In the genomic region with DNA sequence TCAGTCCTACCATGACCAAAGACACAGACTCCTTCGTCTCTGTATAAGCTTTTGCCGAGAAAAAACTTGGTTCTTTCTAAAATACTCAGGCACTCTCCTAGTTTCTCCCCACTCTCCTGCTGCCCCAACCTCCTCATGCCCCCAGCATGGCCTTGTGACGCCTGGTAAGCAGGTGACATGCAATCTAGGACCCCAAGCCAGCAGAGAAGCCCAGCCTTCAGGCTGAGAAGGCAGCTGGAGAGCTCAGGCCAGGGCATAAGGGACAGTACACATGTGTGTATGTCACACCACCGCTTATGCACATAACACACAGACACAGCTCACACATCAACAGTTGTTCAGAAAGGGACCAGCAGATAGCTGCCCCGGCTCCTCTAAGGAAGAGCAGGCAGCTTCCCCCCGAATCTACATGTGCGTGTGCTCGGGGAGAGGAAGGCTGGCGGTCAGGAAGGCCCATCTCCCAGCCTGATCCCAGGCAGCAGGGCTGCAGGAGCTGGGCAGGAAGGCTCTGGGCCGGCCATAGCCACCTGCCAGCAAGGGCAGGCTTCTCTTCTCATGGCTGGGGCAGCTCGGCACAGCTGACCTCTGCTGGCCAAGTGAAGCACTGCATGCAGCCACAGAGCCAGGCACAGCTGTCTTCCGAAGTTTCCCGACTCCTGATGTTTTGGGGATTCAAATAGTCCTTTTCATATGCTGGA, we compare ENCODE assay signal across 8 cellular contexts. TPM values are rescaled to one million over a fixed set of nuclear protein-coding genes. Genes with fewer than 3 reads are reported as not detected.
DNase-seq lines count a peak whose midpoint lies in the region; ATAC-seq and TF ChIP-seq lines count a peak whose summit lies in the region.

No MANE protein-coding gene starts in this region.

- H2BK5ac ChIP-seq in trophoblast cell (ENCODE audit: low read depth, low read length, poor library complexity), result no peak overlapping the region

- no peaks in the 10 kb centered on the region for H3K79me1 ChIP-seq in trophoblast cell (ENCODE audit: low read length)

- H3K23ac ChIP-seq in trophoblast cell (ENCODE audit: low read length), result no peak overlapping the region

- H4K8ac ChIP-seq in trophoblast cell (ENCODE audit: low read depth, low read length), result no peak overlapping the region

- peak; percentile 87 for ATAC-seq in GM18909 (IDR thresholded peaks at IDR 0.05; ENCODE audit: poor library complexity, unreplicated experiment)
- ATAC-seq in SK-N-SH treated with all-trans-retinoic acid at 6 μM for 48 hours, result peak; percentile 83

- no peak overlapping the region for H4K12ac ChIP-seq in trophoblast cell (ENCODE audit: low read depth, low read length)

- H2BK120ac ChIP-seq in trophoblast cell (ENCODE audit: insufficient read depth, low read length, poor library complexity), result no peak overlapping the region

- no peak overlapping the region for H2AFZ ChIP-seq in trophoblast cell (ENCODE audit: insufficient read depth, low read length, poor library complexity)

- peaks cover 62 to 66% of the 10 kb centered on the region in 2 experiments for H3K36me3 ChIP-seq in trophoblast cell (ENCODE audit: control insufficient read depth in 1 of 2, insufficient read depth in 2 of 2, low read length in 2 of 2)

- H3K36me3 Mint-ChIP-seq in activated naive CD4-positive, alpha-beta T cell treated with anti-CD3 and anti-CD28 coated beads, Interleukin-2, amount 50 U/mL, for 24 hours, result peaks cover 11% of the 10 kb centered on the region
- H3K36me3 Mint-ChIP-seq in glutamatergic neuron (ENCODE audit: unreplicated experiment), result peaks cover 8% of the 10 kb centered on the region

- no peak overlapping the region for H3K4ac ChIP-seq in trophoblast cell (ENCODE audit: low read depth, low read length)

- H3K27ac ChIP-seq in trophoblast cell (ENCODE audit: low read depth, low read length), result no peak overlapping the region

- H3K4me1 ChIP-seq in trophoblast cell (ENCODE audit: control insufficient read depth in 1 of 2, insufficient read depth in 2 of 2, low read length in 2 of 2), result no peaks in the 10 kb centered on the region

- no peak overlapping the region for H2BK12ac ChIP-seq in trophoblast cell (ENCODE audit: low read length)

- TF ChIP-seq RAD21 in Ishikawa (IDR thresholded peaks at IDR 0.05; ENCODE audit: low read depth), result peak; percentile 58

- no peak overlapping the region for H2AK5ac ChIP-seq in trophoblast cell (ENCODE audit: low read length)

- no peaks in the 10 kb centered on the region for H3K9me3 ChIP-seq in trophoblast cell (ENCODE audit: insufficient read depth, low read depth, low read length)

- H3K27me3 ChIP-seq in trophoblast cell (ENCODE audit: insufficient read depth, low read length), result no peaks in the 10 kb centered on the region

- H3K27me3 Mint-ChIP-seq in activated naive CD4-positive, alpha-beta T cell treated with anti-CD3 and anti-CD28 coated beads, Interleukin-2, amount 50 U/mL, for 24 hours, result no peaks in the 10 kb centered on the region
- H3K27me3 Mint-ChIP-seq in glutamatergic neuron (ENCODE audit: unreplicated experiment), result peaks cover 2% of the 10 kb centered on the region

- TF ChIP-seq EP300 in Ishikawa (IDR thresholded peaks at IDR 0.05; ENCODE audit: borderline replicate concordance), result no peak

- TF ChIP-seq CTCF in glutamatergic neuron (IDR thresholded peaks at IDR 0.05; ENCODE audit: partially characterized antibody, unreplicated experiment), result peak; percentile 99

- H3K27ac Mint-ChIP-seq in activated naive CD4-positive, alpha-beta T cell treated with anti-CD3 and anti-CD28 coated beads, Interleukin-2, amount 50 U/mL, for 24 hours, result peak overlapping the region; percentile 30
- H3K27ac Mint-ChIP-seq in glutamatergic neuron (ENCODE audit: unreplicated experiment), result peak overlapping the region; percentile 90

- WGBS in trophoblast cell (ENCODE audit: extremely low coverage, insufficient coverage, insufficient read length), result no CpG with 5 or more reads among the region's 13 CpGs

- no peaks in the 10 kb centered on the region for H3K9me3 Mint-ChIP-seq in activated naive CD4-positive, alpha-beta T cell treated with anti-CD3 and anti-CD28 coated beads, Interleukin-2, amount 50 U/mL, for 24 hours
- H3K9me3 Mint-ChIP-seq in glutamatergic neuron (ENCODE audit: unreplicated experiment), result peaks cover 2% of the 10 kb centered on the region

- DNase-seq in AG20443 (ENCODE audit: low spot score), result peak; percentile 86
- peak; percentile 85 for DNase-seq in glutamatergic neuron
- peak; percentile 64 to 81 for DNase-seq in trophoblast cell
- DNase-seq in mesenteric fat pad (ENCODE audit: low spot score), result no peak

- H3K4me3 Mint-ChIP-seq in activated naive CD4-positive, alpha-beta T cell treated with anti-CD3 and anti-CD28 coated beads, Interleukin-2, amount 50 U/mL, for 24 hours, result no peak overlapping the region
- no peak overlapping the region for H3K4me3 Mint-ChIP-seq in glutamatergic neuron (ENCODE audit: unreplicated experiment)

- no peak overlapping the region for H3K14ac ChIP-seq in trophoblast cell (ENCODE audit: low read length)

- no peak overlapping the region for H3K18ac ChIP-seq in trophoblast cell (ENCODE audit: low read length)

- H3K79me2 ChIP-seq in trophoblast cell (ENCODE audit: control insufficient read depth, insufficient read depth, low read length, poor library complexity), result no peaks in the 10 kb centered on the region

- no peak overlapping the region for H3K4me3 ChIP-seq in trophoblast cell (ENCODE audit: low read depth, low read length)

- H3K4me2 ChIP-seq in trophoblast cell (ENCODE audit: low read length), result no peak overlapping the region

- no peak overlapping the region for H3K9ac ChIP-seq in trophoblast cell (ENCODE audit: low read length)

- peaks cover 36% of the 10 kb centered on the region for H3K4me1 Mint-ChIP-seq in activated naive CD4-positive, alpha-beta T cell treated with anti-CD3 and anti-CD28 coated beads, Interleukin-2, amount 50 U/mL, for 24 hours
- peaks cover 15% of the 10 kb centered on the region for H3K4me1 Mint-ChIP-seq in glutamatergic neuron (ENCODE audit: low read depth, unreplicated experiment)

- no peak overlapping the region for H4K91ac ChIP-seq in trophoblast cell (ENCODE audit: low read depth, low read length)

TF ChIP-seq in Ishikawa, 13 proteins besides CTCF, POLR2A, EP300 and RAD21:
- TF ChIP-seq TAF1 (IDR thresholded peaks at IDR 0.05; ENCODE audit: low read depth), result 0 out of 2 replicates have a peak, but pooled peaks have one; percentile 14
- TF ChIP-seq FOXM1 (IDR thresholded peaks at IDR 0.05; ENCODE audit: borderline replicate concordance, low read depth), result no peak

TF ChIP-seq in SK-N-SH treated with all-trans-retinoic acid at 6 μM for 48 hours, 23 proteins besides CTCF, POLR2A, EP300 and RAD21 (continues in another document):
- TF ChIP-seq, protein P1, sequence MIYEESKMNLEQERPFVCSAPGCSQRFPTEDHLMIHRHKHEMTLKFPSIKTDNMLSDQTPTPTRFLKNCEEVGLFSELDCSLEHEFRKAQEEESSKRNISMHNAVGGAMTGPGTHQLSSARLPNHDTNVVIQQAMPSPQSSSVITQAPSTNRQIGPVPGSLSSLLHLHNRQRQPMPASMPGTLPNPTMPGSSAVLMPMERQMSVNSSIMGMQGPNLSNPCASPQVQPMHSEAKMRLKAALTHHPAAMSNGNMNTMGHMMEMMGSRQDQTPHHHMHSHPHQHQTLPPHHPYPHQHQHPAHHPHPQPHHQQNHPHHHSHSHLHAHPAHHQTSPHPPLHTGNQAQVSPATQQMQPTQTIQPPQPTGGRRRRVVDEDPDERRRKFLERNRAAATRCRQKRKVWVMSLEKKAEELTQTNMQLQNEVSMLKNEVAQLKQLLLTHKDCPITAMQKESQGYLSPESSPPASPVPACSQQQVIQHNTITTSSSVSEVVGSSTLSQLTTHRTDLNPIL (CRISPR knock-in tag; IDR thresholded peaks at IDR 0.05; ENCODE audit: low read depth), result no peak
- TF ChIP-seq RARB (CRISPR knock-in tag; IDR thresholded peaks at IDR 0.05), result no peak
- TF ChIP-seq, protein P2, sequence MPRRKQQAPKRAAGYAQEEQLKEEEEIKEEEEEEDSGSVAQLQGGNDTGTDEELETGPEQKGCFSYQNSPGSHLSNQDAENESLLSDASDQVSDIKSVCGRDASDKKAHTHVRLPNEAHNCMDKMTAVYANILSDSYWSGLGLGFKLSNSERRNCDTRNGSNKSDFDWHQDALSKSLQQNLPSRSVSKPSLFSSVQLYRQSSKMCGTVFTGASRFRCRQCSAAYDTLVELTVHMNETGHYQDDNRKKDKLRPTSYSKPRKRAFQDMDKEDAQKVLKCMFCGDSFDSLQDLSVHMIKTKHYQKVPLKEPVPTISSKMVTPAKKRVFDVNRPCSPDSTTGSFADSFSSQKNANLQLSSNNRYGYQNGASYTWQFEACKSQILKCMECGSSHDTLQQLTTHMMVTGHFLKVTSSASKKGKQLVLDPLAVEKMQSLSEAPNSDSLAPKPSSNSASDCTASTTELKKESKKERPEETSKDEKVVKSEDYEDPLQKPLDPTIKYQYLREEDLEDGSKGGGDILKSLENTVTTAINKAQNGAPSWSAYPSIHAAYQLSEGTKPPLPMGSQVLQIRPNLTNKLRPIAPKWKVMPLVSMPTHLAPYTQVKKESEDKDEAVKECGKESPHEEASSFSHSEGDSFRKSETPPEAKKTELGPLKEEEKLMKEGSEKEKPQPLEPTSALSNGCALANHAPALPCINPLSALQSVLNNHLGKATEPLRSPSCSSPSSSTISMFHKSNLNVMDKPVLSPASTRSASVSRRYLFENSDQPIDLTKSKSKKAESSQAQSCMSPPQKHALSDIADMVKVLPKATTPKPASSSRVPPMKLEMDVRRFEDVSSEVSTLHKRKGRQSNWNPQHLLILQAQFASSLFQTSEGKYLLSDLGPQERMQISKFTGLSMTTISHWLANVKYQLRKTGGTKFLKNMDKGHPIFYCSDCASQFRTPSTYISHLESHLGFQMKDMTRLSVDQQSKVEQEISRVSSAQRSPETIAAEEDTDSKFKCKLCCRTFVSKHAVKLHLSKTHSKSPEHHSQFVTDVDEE (CRISPR knock-in tag; IDR thresholded peaks at IDR 0.05), result no peak
- TF ChIP-seq ZFP3 (CRISPR knock-in tag; IDR thresholded peaks at IDR 0.05), result no peak
- no peak for TF ChIP-seq ARNTL (CRISPR knock-in tag; IDR thresholded peaks at IDR 0.05; ENCODE audit: borderline replicate concordance, low read depth)
- no peak for TF ChIP-seq ZC3H10 (CRISPR knock-in tag; IDR thresholded peaks at IDR 0.05)

RNA-seq across cellular contexts. Expression of a gene that starts 8.5 kb away (rescaled TPM):
- total RNA-seq in glutamatergic neuron (ENCODE audit: unreplicated experiment) (84.3 TPM), mesenteric fat pad (64.1 TPM)
- polyA plus RNA-seq in trophoblast cell (2013), result 46.3 and 54.5 TPM in 2 replicates

RNA-seq across cellular contexts. Expression of a gene that starts 16.8 kb away (rescaled TPM):
- total RNA-seq in glutamatergic neuron (ENCODE audit: unreplicated experiment) (90.7 TPM), mesenteric fat pad (56.3 TPM)
- polyA plus RNA-seq in trophoblast cell (2013), result 48.8 and 49.9 TPM in 2 replicates

RNA-seq across cellular contexts. Expression of a gene that starts 24.1 kb away (rescaled TPM):
- total RNA-seq in glutamatergic neuron (ENCODE audit: unreplicated experiment) (not detected), mesenteric fat pad (0.29 TPM)
- 0.19 and 0.26 TPM in 2 replicates for polyA plus RNA-seq in trophoblast cell (2013)

RNA-seq across cellular contexts. Expression of a gene that starts 41.2 kb away (rescaled TPM):
- total RNA-seq in glutamatergic neuron (ENCODE audit: unreplicated experiment) (102 TPM), mesenteric fat pad (102 TPM)
- polyA plus RNA-seq in trophoblast cell (2013), result 61.6 and 62.5 TPM in 2 replicates
